In the genomic region with DNA sequence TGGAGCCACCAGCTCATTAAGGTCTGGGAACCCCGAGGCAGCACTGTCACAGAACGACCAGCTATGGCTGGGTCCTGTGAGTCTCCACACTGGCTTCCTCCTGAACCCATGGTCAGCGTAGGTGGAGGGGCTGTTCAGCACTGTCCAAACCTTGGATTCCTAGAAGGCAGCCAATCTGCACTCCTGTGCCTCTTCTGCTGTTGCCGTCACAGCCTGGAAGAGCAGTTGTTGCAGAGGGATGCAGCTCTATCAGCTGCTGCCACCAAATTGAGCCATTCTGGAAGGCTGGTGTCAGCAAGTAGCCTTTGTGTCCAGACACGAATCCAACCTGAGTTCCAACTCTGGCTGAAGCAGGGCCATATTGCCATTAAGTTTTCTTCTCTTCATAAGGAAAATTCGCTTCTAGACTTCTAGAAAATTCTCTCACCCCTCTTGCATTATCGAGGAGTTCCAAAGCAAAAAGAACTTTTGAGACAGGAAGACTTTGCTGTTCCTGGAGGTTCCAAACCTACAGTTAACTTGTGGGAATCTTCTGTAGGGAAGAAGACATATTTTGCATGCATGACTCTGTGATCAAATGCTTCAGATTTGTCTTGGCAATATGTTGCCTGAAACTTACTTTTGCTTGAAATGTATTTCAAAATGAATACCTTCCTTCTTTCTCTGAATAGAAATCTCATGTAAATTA, we compare ENCODE assay signal across 1 cellular context.
TF ChIP-seq lines count a peak whose summit lies in the region.

No MANE protein-coding gene starts in this region.

TF ChIP-seq in A549, 52 proteins besides CTCF, POLR2A, EP300 and RAD21:
- TF ChIP-seq NR3C1 (IDR thresholded peaks at IDR 0.05) (no peak), SREBF2 (IDR thresholded peaks at IDR 0.05) (no peak), ESRRA (IDR thresholded peaks at IDR 0.05; ENCODE audit: borderline replicate concordance, low read length) (no peak), CHD2 (IDR thresholded peaks at IDR 0.05; ENCODE audit: low read length, partially characterized antibody) (no peak), POLR2AphosphoS2 (conservative IDR thresholded peaks at IDR 0.05; ENCODE audit: low read length) (no peak), CHD4 (IDR thresholded peaks at IDR 0.05; ENCODE audit: borderline replicate concordance) (no peak), ZSCAN20 (CRISPR knock-in tag; IDR thresholded peaks at IDR 0.05) (no peak), TFCP2L1 (CRISPR knock-in tag; IDR thresholded peaks at IDR 0.05) (no peak), HOXB5 (CRISPR knock-in tag; IDR thresholded peaks at IDR 0.05) (no peak), ZNF302 (CRISPR knock-in tag; IDR thresholded peaks at IDR 0.05) (no peak)
- TF ChIP-seq, protein P1, sequence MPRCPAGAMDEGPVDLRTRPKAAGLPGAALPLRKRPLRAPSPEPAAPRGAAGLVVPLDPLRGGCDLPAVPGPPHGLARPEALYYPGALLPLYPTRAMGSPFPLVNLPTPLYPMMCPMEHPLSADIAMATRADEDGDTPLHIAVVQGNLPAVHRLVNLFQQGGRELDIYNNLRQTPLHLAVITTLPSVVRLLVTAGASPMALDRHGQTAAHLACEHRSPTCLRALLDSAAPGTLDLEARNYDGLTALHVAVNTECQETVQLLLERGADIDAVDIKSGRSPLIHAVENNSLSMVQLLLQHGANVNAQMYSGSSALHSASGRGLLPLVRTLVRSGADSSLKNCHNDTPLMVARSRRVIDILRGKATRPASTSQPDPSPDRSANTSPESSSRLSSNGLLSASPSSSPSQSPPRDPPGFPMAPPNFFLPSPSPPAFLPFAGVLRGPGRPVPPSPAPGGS (IDR thresholded peaks at IDR 0.05), result no peak
- TF ChIP-seq, protein P2, sequence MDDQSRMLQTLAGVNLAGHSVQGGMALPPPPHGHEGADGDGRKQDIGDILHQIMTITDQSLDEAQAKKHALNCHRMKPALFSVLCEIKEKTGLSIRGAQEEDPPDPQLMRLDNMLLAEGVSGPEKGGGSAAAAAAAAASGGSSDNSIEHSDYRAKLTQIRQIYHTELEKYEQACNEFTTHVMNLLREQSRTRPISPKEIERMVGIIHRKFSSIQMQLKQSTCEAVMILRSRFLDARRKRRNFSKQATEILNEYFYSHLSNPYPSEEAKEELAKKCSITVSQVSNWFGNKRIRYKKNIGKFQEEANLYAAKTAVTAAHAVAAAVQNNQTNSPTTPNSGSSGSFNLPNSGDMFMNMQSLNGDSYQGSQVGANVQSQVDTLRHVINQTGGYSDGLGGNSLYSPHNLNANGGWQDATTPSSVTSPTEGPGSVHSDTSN (IDR thresholded peaks at IDR 0.05), result no peak
TF ChIP-seq in A549: peak in this region for 0.
